1 cellular context compared by ENCODE assay signal in genomic region chr14:92941531-92941930, GRCh38.
TF ChIP-seq lines count a peak whose summit lies in the region.

No MANE protein-coding gene starts in this region.

TF ChIP-seq in H1, 55 proteins besides CTCF, POLR2A, EP300 and RAD21 (continued from another document):
- TF ChIP-seq CTBP2 (IDR thresholded peaks at IDR 0.05; ENCODE audit: borderline replicate concordance, insufficient read depth, insufficient read length, low read length) (no peak), CEBPB (IDR thresholded peaks at IDR 0.05; ENCODE audit: low read depth, low read length) (no peak), JUN (IDR thresholded peaks at IDR 0.05; ENCODE audit: low read depth, low read length) (no peak), SAP30 (IDR thresholded peaks at IDR 0.05; ENCODE audit: insufficient read depth, insufficient replicate concordance, low read length) (no peak), SP4 (IDR thresholded peaks at IDR 0.05; ENCODE audit: low read length) (no peak), CHD1 (IDR thresholded peaks at IDR 0.05; ENCODE audit: low read depth, low read length) (no peak), NANOG (IDR thresholded peaks at IDR 0.05; ENCODE audit: insufficient read depth, low read depth, low read length, poor library complexity, severe bottlenecking) (no peak)
- TF ChIP-seq, protein P1, sequence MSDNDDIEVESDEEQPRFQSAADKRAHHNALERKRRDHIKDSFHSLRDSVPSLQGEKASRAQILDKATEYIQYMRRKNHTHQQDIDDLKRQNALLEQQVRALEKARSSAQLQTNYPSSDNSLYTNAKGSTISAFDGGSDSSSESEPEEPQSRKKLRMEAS (IDR thresholded peaks at IDR 0.05): no peak
